In genomic region chr17:6755281-6755680, GRCh38 we compare ENCODE assay signal across 9 cellular contexts. TPM values are rescaled to one million over a fixed set of nuclear protein-coding genes. Genes with fewer than 3 reads are reported as not detected.
A peak's percentile ranks its signal among the peaks of the same experiment; 100 is the strongest.
DNase-seq lines count a peak whose midpoint lies in the region; ATAC-seq and TF ChIP-seq lines count a peak whose summit lies in the region.
"Had no signal": no experiment of that assay in that cellular context is flagged by ENCODE, and none has a peak within 500 bp of the region (broad histone marks: within the 10 kb centered on the region; RNA-seq: fewer than 3 reads in every experiment).

No MANE protein-coding gene starts in this region.

- H3K27ac Mint-ChIP-seq in activated T-cell treated with anti-CD3 and anti-CD28 coated beads, Interleukin-2, amount 50 U/mL, for 24 hours: peak overlapping the region; percentile 91

- H3K27me3 Mint-ChIP-seq in activated T-cell treated with anti-CD3 and anti-CD28 coated beads, Interleukin-2, amount 50 U/mL, for 24 hours: no peaks in the 10 kb centered on the region

- no peaks in the 10 kb centered on the region for H3K9me3 ChIP-seq in body of pancreas
- H3K9me3 ChIP-seq in mesodermal cell (ENCODE audit: control insufficient read depth, low read length): no peaks in the 10 kb centered on the region
- no peaks in the 10 kb centered on the region for H3K9me3 ChIP-seq in upper lobe of left lung
- H3K9me3 ChIP-seq: Caco-2 had no signal

- H3K4me3 Mint-ChIP-seq in activated T-cell treated with anti-CD3 and anti-CD28 coated beads, Interleukin-2, amount 50 U/mL, for 24 hours: peak overlapping the region; percentile 83

- H3K27me3 ChIP-seq in body of pancreas (no peaks in the 10 kb centered on the region), upper lobe of left lung (no peaks in the 10 kb centered on the region)

- H3K9me3 Mint-ChIP-seq in activated T-cell treated with anti-CD3 and anti-CD28 coated beads, Interleukin-2, amount 50 U/mL, for 24 hours: no peaks in the 10 kb centered on the region

- no peak for DNase-seq in activated T-cell treated with anti-CD3 and anti-CD28 coated beads, Interleukin-2, amount 50 U/mL, for 24 hours
- no peak for DNase-seq in activated T-cell treated with anti-CD3 and anti-CD28 coated beads, Interleukin-2, amount 50 U/mL, for 48 hours
- peak in 1 of 4 donors; percentile 32 for DNase-seq in body of pancreas
- no peak for DNase-seq in upper lobe of left lung
- no peak for DNase-seq in SKM-1 (lab: John Stamatoyannopoulos, UW; ENCODE audit: unreplicated experiment)
- no peak for DNase-seq in epidermal melanocyte (ENCODE audit: insufficient read length, low spot score)
- no peak for DNase-seq in GM19240 (ENCODE audit: insufficient read length, low spot score)
- DNase-seq: Caco-2 had no signal

- TF ChIP-seq POLR2A in body of pancreas (IDR thresholded peaks at IDR 0.05) (no peak), upper lobe of left lung (IDR thresholded peaks at IDR 0.05) (no peak)

- WGBS in body of pancreas, 2 donors: 62 to 72% methylated on average over 5 of the region's 5 CpGs
- WGBS in mesodermal cell (ENCODE audit: insufficient coverage in 2 of 2), 2 experiments: 90% methylated on average over 5 of the region's 5 CpGs
- 60 to 76% methylated on average over 3 to 5 of the region's 5 CpGs for WGBS in upper lobe of left lung, 2 donors

- H3K27ac ChIP-seq in body of pancreas: peak overlapping the region in 3 of 4 donors; percentile 58 to 63 (median 59)
- peak overlapping the region; percentile 41 for H3K27ac ChIP-seq in mesodermal cell (ENCODE audit: low read depth, low read length, severe bottlenecking)
- H3K27ac ChIP-seq in upper lobe of left lung: peak overlapping the region; percentile 84 to 91 (median 90)

- no peak overlapping the region for H3K4me3 ChIP-seq in body of pancreas
- H3K4me3 ChIP-seq in mesodermal cell (ENCODE audit: extremely low read depth, insufficient read depth, low read length, poor library complexity, severe bottlenecking): no peak overlapping the region
- peak overlapping the region; percentile 54 to 69 (median 63) for H3K4me3 ChIP-seq in upper lobe of left lung

- peaks cover 21% of the 10 kb centered on the region for H3K36me3 Mint-ChIP-seq in activated T-cell treated with anti-CD3 and anti-CD28 coated beads, Interleukin-2, amount 50 U/mL, for 24 hours (ENCODE audit: low read depth)

- H3K4me1 ChIP-seq in body of pancreas (no peaks in the 10 kb centered on the region), mesodermal cell (ENCODE audit: control insufficient read depth, insufficient read depth, low read length, poor library complexity, severe bottlenecking) (peaks cover 13% of the 10 kb centered on the region), upper lobe of left lung (peaks cover 46 to 52% (median 48%) of the 10 kb centered on the region in 4 donors)
- H3K4me1 ChIP-seq: Caco-2 had no signal

- H3K4me1 Mint-ChIP-seq in activated T-cell treated with anti-CD3 and anti-CD28 coated beads, Interleukin-2, amount 50 U/mL, for 24 hours (ENCODE audit: low read depth): peaks cover 58% of the 10 kb centered on the region

- TF ChIP-seq CTCF in body of pancreas (IDR thresholded peaks at IDR 0.05): no peak
- no peak for TF ChIP-seq CTCF in upper lobe of left lung (IDR thresholded peaks at IDR 0.05)

- intact Hi-C loops in body of pancreas (cut with DNase I): no loop called here

- no peak for ATAC-seq in body of pancreas
- peak in 1 of 2 donors; percentile 11 for ATAC-seq in upper lobe of left lung (ENCODE audit: low FRiP score in 2 of 2)

- no peak for TF ChIP-seq EP300 in upper lobe of left lung (IDR thresholded peaks at IDR 0.05)

- H3K36me3 ChIP-seq in body of pancreas (replicated peaks in 1 of 2; ENCODE audit: insufficient read depth in 1 of 2, low read depth in 2 of 2) (no peaks in the 10 kb centered on the region), mesodermal cell (ENCODE audit: control insufficient read depth, insufficient read depth, low read length) (no peaks in the 10 kb centered on the region), upper lobe of left lung (peaks cover 0 to 23% (median 13%) of the 10 kb centered on the region in 4 donors)

RNA-seq across cellular contexts. Expression of gene XAF1, which starts 0.6 kb away (rescaled TPM):
- total RNA-seq in body of pancreas: 1 to 10 TPM; 4.2 to 4.6 TPM
- 0.29 TPM for polyA plus RNA-seq in mesodermal cell (2013, experiment 1 of 2)
- polyA plus RNA-seq in mesodermal cell (2013, experiment 2 of 2): 0.56 TPM
- total RNA-seq in upper lobe of left lung: 100 to 1,000 TPM in 2 of 6 donors, 10 to 100 TPM in 4; 24.3 to 245 (median 75.2) TPM

RNA-seq across cellular contexts. Expression of gene FBXO39, which starts 20.7 kb away (rescaled TPM):
- not detected for total RNA-seq in body of pancreas
- polyA plus RNA-seq in mesodermal cell (2013, experiment 1 of 2): not detected
- polyA plus RNA-seq in mesodermal cell (2013, experiment 2 of 2): not detected
- total RNA-seq in upper lobe of left lung: 1 to 10 TPM in 1 of 6 donors, under 1 TPM in 1, not detected in 4; 0.33 to 3.1 TPM
- total RNA-seq: Caco-2 had no signal

RNA-seq across cellular contexts. Expression of gene SLC13A5, which starts 42.1 kb away (rescaled TPM):
- total RNA-seq in body of pancreas (not detected), upper lobe of left lung (under 1 TPM in 2 of 6 donors, not detected in 4; 0.09 to 0.27 TPM)
- 0.33 TPM for polyA plus RNA-seq in mesodermal cell (2013, experiment 1 of 2)
- 0.15 TPM for polyA plus RNA-seq in mesodermal cell (2013, experiment 2 of 2)

Comparison
In these comparisons a context has a peak if more than half of its experiments do, and no peak if none do; other contexts are left out.
1. H3K4me3 ChIP-seq: peak in upper lobe of left lung (4 of 4); none in body of pancreas (0 of 2) and mesodermal cell (single experiment).
2. RNA of gene XAF1, which starts 0.6 kb away (total RNA-seq): 24.3 to 245 TPM in upper lobe of left lung; 4.2 to 4.6 TPM in body of pancreas; every median in the first group is over 4 times any median in the second.
3. Peak in every context shown above with its lines, with median percentiles within 50 percentile points of each other: H3K27ac ChIP-seq.